ENCODE assay signal across 20 cellular contexts in genomic region chr15:63035977-63036376, GRCh38. TPM values are rescaled to one million over a fixed set of nuclear protein-coding genes. Genes with fewer than 3 reads are reported as not detected.
DNase-seq lines count a peak whose midpoint lies in the region; ATAC-seq and TF ChIP-seq lines count a peak whose summit lies in the region.
"Had no signal": no experiment of that assay in that cellular context is flagged by ENCODE, and none has a peak within 500 bp of the region (broad histone marks: within the 10 kb centered on the region; RNA-seq: fewer than 3 reads in every experiment).

No MANE protein-coding gene starts in this region.

- H3K4me1 Mint-ChIP-seq in activated T-cell treated with anti-CD3 and anti-CD28 coated beads, Interleukin-2, amount 50 U/mL, for 24 hours (ENCODE audit: low read depth): no peaks in the 10 kb centered on the region
- H3K4me1 Mint-ChIP-seq: CD4-positive, CD25-positive, alpha-beta regulatory T cell; natural killer cell had no signal

- H3K9ac ChIP-seq in Loucy (ENCODE audit: low read depth, low read length, poor library complexity, severe bottlenecking): no peak overlapping the region

- H3K36me3 ChIP-seq in Loucy (ENCODE audit: insufficient read depth, low read length) (no peaks in the 10 kb centered on the region), gastrocnemius medialis (no peaks in the 10 kb centered on the region), adrenal gland (replicated peaks in 1 of 2) (no peaks in the 10 kb centered on the region)
- H3K36me3 ChIP-seq: thoracic aorta had no signal

- no peak overlapping the region for H3K4me3 Mint-ChIP-seq in activated T-cell treated with anti-CD3 and anti-CD28 coated beads, Interleukin-2, amount 50 U/mL, for 24 hours
- H3K4me3 Mint-ChIP-seq: CD4-positive, CD25-positive, alpha-beta regulatory T cell; natural killer cell had no signal

- H3K4me3 ChIP-seq in Loucy (ENCODE audit: low read length, poor library complexity, severe bottlenecking) (no peak overlapping the region), astrocyte of the spinal cord (ENCODE audit: low read depth, low read length) (no peak overlapping the region), gastrocnemius medialis (no peak overlapping the region), adrenal gland (no peak overlapping the region)
- H3K4me3 ChIP-seq: thoracic aorta had no signal

- TF ChIP-seq CTCF in Loucy (conservative IDR thresholded peaks at IDR 0.05; ENCODE audit: low read length) (0 out of 2 replicates have a peak, but pooled peaks have one; percentile 12), astrocyte of the spinal cord (IDR thresholded peaks at IDR 0.05; ENCODE audit: low read depth, low read length) (peak; percentile 11), gastrocnemius medialis (IDR thresholded peaks at IDR 0.05 in 4 of 5, conservative IDR thresholded peaks at IDR 0.05 in 1 of 5) (no peak), adrenal gland (IDR thresholded peaks at IDR 0.05) (no peak)

- in situ Hi-C loops in astrocyte of the spinal cord (cut with HindIII; ENCODE audit: low sequenced_read_pairs) (no loop called here), gastrocnemius medialis (cut with MboI; ENCODE audit: low sequenced_read_pairs in 4 of 4) (no loop called here)

- H3K79me2 ChIP-seq in Loucy (ENCODE audit: insufficient read depth, low read length): no peaks in the 10 kb centered on the region

- H4K20me1 ChIP-seq in Loucy (ENCODE audit: insufficient read depth, low read length, poor library complexity, severe bottlenecking): no peaks in the 10 kb centered on the region

- no peaks in the 10 kb centered on the region for H3K9me2 ChIP-seq in Loucy (replicated peaks; ENCODE audit: low read depth, low read length)

- no peak overlapping the region for H2AFZ ChIP-seq in Loucy (ENCODE audit: low read length)

- H3F3A ChIP-seq in Loucy (ENCODE audit: low read depth): no peaks in the 10 kb centered on the region

- 60 to 85% (median 73%) methylated on average over 4 of the region's 4 CpGs for WGBS in adrenal gland, 4 donors

- intact Hi-C loops in left colon (cut with DNase I, micrococcal nuclease) (no loop called here), gastrocnemius medialis (cut with DNase I; ENCODE audit: low total_unique reads) (loop anchor here (1.0 kb wide), 1 partner anchor 15 kb away; no protein-coding TSS in a partner anchor), adrenal gland (cut with DNase I) (no loop called here)

- no peaks in the 10 kb centered on the region for H3K9me3 Mint-ChIP-seq in activated T-cell treated with anti-CD3 and anti-CD28 coated beads, Interleukin-2, amount 50 U/mL, for 24 hours
- H3K9me3 Mint-ChIP-seq: natural killer cell had no signal

- H3K27me3 ChIP-seq in Loucy (ENCODE audit: insufficient read depth, low read length, poor library complexity, severe bottlenecking) (no peaks in the 10 kb centered on the region), gastrocnemius medialis (no peaks in the 10 kb centered on the region), adrenal gland (no peaks in the 10 kb centered on the region)

- H3K27me3 Mint-ChIP-seq in activated T-cell treated with anti-CD3 and anti-CD28 coated beads, Interleukin-2, amount 50 U/mL, for 24 hours: peaks cover 24% of the 10 kb centered on the region

- no peak overlapping the region for H3K4me2 ChIP-seq in Loucy (ENCODE audit: low read depth, low read length, poor library complexity, severe bottlenecking)

- peak; percentile 57 for ATAC-seq in left colon
- ATAC-seq in gastrocnemius medialis: peak in 1 of 2 donors; percentile 75
- ATAC-seq: natural killer cell; right cardiac atrium; stimulated activated naive CD8-positive, alpha-beta T cell treated with anti-CD3 and anti-CD28 coated beads, Interleukin-15, Interleukin-2, amounts not matched to agents 100 U/mL and 50 U/mL, for 24 hours had no signal

- no peak overlapping the region for H3K27ac Mint-ChIP-seq in activated T-cell treated with anti-CD3 and anti-CD28 coated beads, Interleukin-2, amount 50 U/mL, for 24 hours
- H3K27ac Mint-ChIP-seq: CD4-positive, CD25-positive, alpha-beta regulatory T cell; natural killer cell had no signal

- H3K36me3 Mint-ChIP-seq in activated T-cell treated with anti-CD3 and anti-CD28 coated beads, Interleukin-2, amount 50 U/mL, for 24 hours (ENCODE audit: low read depth): no peaks in the 10 kb centered on the region
- H3K36me3 Mint-ChIP-seq: CD4-positive, CD25-positive, alpha-beta regulatory T cell; natural killer cell had no signal

- H3K9me3 ChIP-seq in Loucy (ENCODE audit: insufficient read depth, low read depth, low read length) (no peaks in the 10 kb centered on the region), gastrocnemius medialis (no peaks in the 10 kb centered on the region), adrenal gland (replicated peaks in 1 of 3) (no peaks in the 10 kb centered on the region)
- H3K9me3 ChIP-seq: thoracic aorta had no signal

- DNase-seq in astrocyte of the spinal cord (ENCODE audit: low read depth, low spot score) (no peak), left colon (no peak), gastrocnemius medialis (no peak), KG1 (lab: John Stamatoyannopoulos, UW) (no peak), adrenal gland (no peak)
- no peak for DNase-seq in activated T-cell treated with anti-CD3 and anti-CD28 coated beads, Interleukin-2, amount 50 U/mL, for 24 hours
- DNase-seq: activated CD4-positive, alpha-beta T cell treated with anti-CD3 and anti-CD28 coated beads, Interleukin-2, amount 50 U/mL, for 1 hour; activated naive CD4-positive, alpha-beta T cell treated with anti-CD3 and anti-CD28 coated beads, Interleukin-2, amount 50 U/mL, for 16 hours; caudate nucleus; CD4-positive, CD25-positive, alpha-beta regulatory T cell; glutamatergic neuron; IMR-90; kidney glomerular epithelial cell; mesendoderm; natural killer cell; NCI-H146; right cardiac atrium; stimulated activated naive CD8-positive, alpha-beta T cell treated with anti-CD3 and anti-CD28 coated beads, Interleukin-15, Interleukin-2, amounts not matched to agents 100 U/mL and 50 U/mL, for 24 hours had no signal

- H3K27ac ChIP-seq in gastrocnemius medialis: peak overlapping the region; percentile 70 to 94 (median 77)
- no peak overlapping the region for H3K27ac ChIP-seq in adrenal gland

- H3K4me1 ChIP-seq in Loucy (ENCODE audit: insufficient read depth, low read length, poor library complexity, severe bottlenecking): no peaks in the 10 kb centered on the region
- peaks cover 16 to 25% of the 10 kb centered on the region in 2 donors for H3K4me1 ChIP-seq in gastrocnemius medialis
- no peaks in the 10 kb centered on the region for H3K4me1 ChIP-seq in adrenal gland (replicated peaks in 1 of 2)

- TF ChIP-seq POLR2A in gastrocnemius medialis (IDR thresholded peaks at IDR 0.05) (no peak), adrenal gland (IDR thresholded peaks at IDR 0.05) (no peak)

RNA-seq across cellular contexts. Expression of gene TPM1, which starts 6.6 kb away (rescaled TPM):
- total RNA-seq in left colon (100 to 1,000 TPM; 576 to 607 TPM), gastrocnemius medialis (1,000 to 10,000 TPM in 1 of 4 donors, 100 to 1,000 TPM in 3; 656 to 1,383 (median 909) TPM), adrenal gland (100 to 1,000 TPM in 6 of 8 donors, 10 to 100 TPM in 2; 81.8 to 217 (median 157) TPM)
- 100 to 1,000 TPM; 162 to 246 (median 205) TPM for polyA plus RNA-seq in adrenal gland

Comparison
In these comparisons a context has a peak if more than half of its experiments do, and no peak if none do; other contexts are left out.
1. CTCF ChIP-seq: peak in Loucy (single experiment) and astrocyte of the spinal cord (single experiment); none in gastrocnemius medialis (0 of 5) and adrenal gland (0 of 6).
2. H3K27ac ChIP-seq: peak in gastrocnemius medialis (4 of 4); none in adrenal gland (0 of 5).